ENCODE assay signal across 8 cellular contexts in genomic region chr9:125374443-125375309, GRCh38.
A peak's percentile ranks its signal among the peaks of the same experiment; 100 is the strongest.
DNase-seq lines count a peak whose midpoint lies in the region; ATAC-seq and TF ChIP-seq lines count a peak whose summit lies in the region.

No MANE protein-coding gene starts in this region.

- DNase-seq in AG04449 (ENCODE audit: low read depth, low spot score) = no peak
- DNase-seq in GM19238 (ENCODE audit: insufficient read length, low spot score) = peak; percentile 84
- DNase-seq in NCI-H1092 (lab: John Stamatoyannopoulos, UW) = peak; percentile 68
- DNase-seq in amygdala (lab: John Stamatoyannopoulos, UW) = peak in 49 of 56 donors; percentile 6 to 68 (median 33)
- DNase-seq in hepatic stellate cell (ENCODE audit: low spot score) = peak; percentile 84
- peak; percentile 82 for DNase-seq in retina

- H3K27me3 Mint-ChIP-seq in T-helper 1 cell treated with Interleukin-12 subunit alpha and Interleukin-12 subunit beta and Interleukin-4 antibody, amounts not matched to agents 30 μg/mL and 1 μg/mL, for 36 hours (ENCODE audit: low read depth) = no peaks in the 10 kb centered on the region

- ATAC-seq in HG02973 (IDR thresholded peaks at IDR 0.05; ENCODE audit: unreplicated experiment) = no peak

- CTCF ChIA-PET in AG04449 (lab: Yijun Ruan, JAX) = interaction anchor here (0.6 to 8.3 kb wide), 13 partner anchors 8 to 602 kb away, joined by 3 to 83 read pairs (median 5); partner anchors contain the start of genes NR6A1 and WDR38

- peak; percentile 84 for TF ChIP-seq CTCF in AG04449 (IDR thresholded peaks at IDR 0.05; ENCODE audit: insufficient read depth, low read length, missing control alignments)

- peak overlapping the region; percentile 50 for H3K4me3 ChIP-seq in AG04449 (ENCODE audit: low read depth, low read length)

- no peaks in the 10 kb centered on the region for H3K36me3 Mint-ChIP-seq in T-helper 1 cell treated with Interleukin-12 subunit alpha and Interleukin-12 subunit beta and Interleukin-4 antibody, amounts not matched to agents 30 μg/mL and 1 μg/mL, for 36 hours (ENCODE audit: low read depth)

- H3K4me3 Mint-ChIP-seq in T-helper 1 cell treated with Interleukin-12 subunit alpha and Interleukin-12 subunit beta and Interleukin-4 antibody, amounts not matched to agents 30 μg/mL and 1 μg/mL, for 36 hours = peak overlapping the region; percentile 57

- no peak overlapping the region for H3K27ac Mint-ChIP-seq in T-helper 1 cell treated with Interleukin-12 subunit alpha and Interleukin-12 subunit beta and Interleukin-4 antibody, amounts not matched to agents 30 μg/mL and 1 μg/mL, for 36 hours

- POLR2A ChIA-PET in AG04449 (lab: Yijun Ruan, JAX) = no interaction called here

- peaks cover 2% of the 10 kb centered on the region for H3K4me1 Mint-ChIP-seq in T-helper 1 cell treated with Interleukin-12 subunit alpha and Interleukin-12 subunit beta and Interleukin-4 antibody, amounts not matched to agents 30 μg/mL and 1 μg/mL, for 36 hours (ENCODE audit: low read depth)

- no peaks in the 10 kb centered on the region for H3K9me3 Mint-ChIP-seq in T-helper 1 cell treated with Interleukin-12 subunit alpha and Interleukin-12 subunit beta and Interleukin-4 antibody, amounts not matched to agents 30 μg/mL and 1 μg/mL, for 36 hours
